ENCODE assay signal across 24 cellular contexts in the genomic region with DNA sequence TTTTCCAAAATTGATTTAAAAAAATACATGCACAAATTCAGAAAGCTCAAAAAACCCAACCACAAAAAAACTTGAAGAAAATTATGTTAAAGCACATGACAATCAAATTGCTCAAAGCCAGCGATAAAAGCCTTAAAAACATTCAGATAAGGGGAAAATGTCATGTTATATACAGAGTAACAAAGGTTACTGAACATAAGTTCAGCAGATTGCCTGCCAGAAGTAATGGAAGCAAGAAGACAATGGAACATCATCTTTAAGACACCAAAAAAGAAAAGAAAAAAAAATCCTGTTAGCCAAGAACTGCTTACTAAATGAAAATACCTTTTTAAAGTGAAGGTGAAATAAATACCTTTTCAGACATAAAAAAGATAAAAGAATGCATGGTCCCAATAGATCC.
"Had no signal": no experiment of that assay in that cellular context is flagged by ENCODE, and none has a peak within 500 bp of the region (broad histone marks: within the 10 kb centered on the region; RNA-seq: fewer than 3 reads in every experiment).

No MANE protein-coding gene starts in this region.

- H3K27me3 Mint-ChIP-seq: activated CD4-positive, alpha-beta memory T cell treated with anti-CD3 and anti-CD28 coated beads for 36 hours; memory B cell; stimulated activated naive CD8-positive, alpha-beta T cell treated with anti-CD3 and anti-CD28 coated beads, Interleukin-15, Interleukin-2, amounts not matched to agents 100 ng/mL and 50 ng/mL, for 24 hours had no signal

- H3K36me3 ChIP-seq: cardiac muscle cell, gastroesophageal sphincter, neutrophil, ovary, prostate gland, right atrium auricular region, thyroid gland, upper lobe of right lung had no signal

- H3K27ac Mint-ChIP-seq: activated CD4-positive, alpha-beta memory T cell treated with anti-CD3 and anti-CD28 coated beads for 36 hours; activated naive CD4-positive, alpha-beta T cell treated with anti-CD3 and anti-CD28 coated beads for 36 hours; memory B cell; nephron; stimulated activated naive CD8-positive, alpha-beta T cell treated with anti-CD3 and anti-CD28 coated beads, Interleukin-15, Interleukin-2, amounts not matched to agents 100 ng/mL and 50 ng/mL, for 24 hours had no signal

- H3K4me1 ChIP-seq: body of pancreas, gastroesophageal sphincter, prostate gland, right atrium auricular region, thyroid gland had no signal

- H3K9me3 ChIP-seq: body of pancreas, neutrophil, ovary, prostate gland, thyroid gland, upper lobe of right lung had no signal

- H3K4me3 Mint-ChIP-seq: activated CD4-positive, alpha-beta memory T cell treated with anti-CD3 and anti-CD28 coated beads for 36 hours; activated naive CD4-positive, alpha-beta T cell treated with anti-CD3 and anti-CD28 coated beads for 36 hours; memory B cell; nephron; stimulated activated naive CD8-positive, alpha-beta T cell treated with anti-CD3 and anti-CD28 coated beads, Interleukin-15, Interleukin-2, amounts not matched to agents 100 ng/mL and 50 ng/mL, for 24 hours had no signal

- DNase-seq: activated CD4-positive, alpha-beta memory T cell treated with anti-CD3 and anti-CD28 coated beads for 36 hours; activated CD4-positive, alpha-beta T cell treated with anti-CD3 and anti-CD28 coated beads for 4 hours; activated CD4-positive, CD25-positive, alpha-beta regulatory T cell; activated naive CD4-positive, alpha-beta T cell treated with anti-CD3 and anti-CD28 coated beads for 36 hours; activated T-cell treated with anti-CD3 and anti-CD28 coated beads, Interleukin-2, amount 50 U/mL, for 48 hours; body of pancreas; head of caudate nucleus; islet precursor cell; left cardiac atrium; ovary; stimulated activated CD4-positive, alpha-beta T cell treated with anti-CD3 and anti-CD28 coated beads, Interleukin-12 subunit alpha, Interleukin-12 subunit beta, amount 100 ng/mL, for 4 hours; substantia nigra; T1000; thyroid gland; upper lobe of right lung had no signal

- H3K4me1 Mint-ChIP-seq: nephron had no signal

- H3K27ac ChIP-seq: body of pancreas, cardiac muscle cell, epithelial cell of prostate, gastroesophageal sphincter, neutrophil, ovary, prostate gland, right atrium auricular region, thyroid gland, upper lobe of right lung had no signal

- H3K4me3 ChIP-seq: body of pancreas, cardiac muscle cell, gastroesophageal sphincter, ovary, prostate gland, right atrium auricular region, thyroid gland, upper lobe of right lung had no signal

- H3K27me3 ChIP-seq: body of pancreas, cardiac muscle cell, gastroesophageal sphincter, neutrophil, ovary, right atrium auricular region, thyroid gland, upper lobe of right lung had no signal
